Comparison of ENCODE assay signal across 11 cellular contexts in genomic region chr4:152304220-152304619, GRCh38.
DNase-seq lines count a peak whose midpoint lies in the region; ATAC-seq and TF ChIP-seq lines count a peak whose summit lies in the region.
"Had no signal": no experiment of that assay in that cellular context is flagged by ENCODE, and none has a peak within 500 bp of the region (broad histone marks: within the 10 kb centered on the region; RNA-seq: fewer than 3 reads in every experiment).

No MANE protein-coding gene starts in this region.

- no peaks in the 10 kb centered on the region for H3K9me3 ChIP-seq in WERI-Rb-1 (ENCODE audit: severe bottlenecking)
- H3K9me3 ChIP-seq: tibial artery had no signal

- peak; percentile 18 for DNase-seq in HT1080 (ENCODE audit: low read depth)
- peak; percentile 91 for DNase-seq in renal cortical epithelial cell (ENCODE audit: low read depth)
- no peak for DNase-seq in WERI-Rb-1
- no peak for DNase-seq in 8988T
- no peak for DNase-seq in C1 segment of cervical spinal cord (lab: John Stamatoyannopoulos, UW)
- DNase-seq: central memory CD4-positive, alpha-beta T cell; NCI-H82; stimulated activated CD4-positive, alpha-beta T cell treated with anti-CD3 and anti-CD28 coated beads, Interleukin-12 subunit alpha, Interleukin-12 subunit beta, amount 100 ng/mL, for 4 hours; tibial artery had no signal

- no peaks in the 10 kb centered on the region for H3K36me3 ChIP-seq in WERI-Rb-1
- H3K36me3 ChIP-seq: tibial artery had no signal

- no peak overlapping the region for H3K4me3 ChIP-seq in WERI-Rb-1 (ENCODE audit: low read depth, low read length)
- H3K4me3 ChIP-seq: tibial artery had no signal

- ATAC-seq in GM19035 (IDR thresholded peaks at IDR 0.05; ENCODE audit: unreplicated experiment) (peak; percentile 82), HG02623 (IDR thresholded peaks at IDR 0.05; ENCODE audit: unreplicated experiment) (peak; percentile 83)

- peaks cover 43% of the 10 kb centered on the region for H3K27me3 ChIP-seq in WERI-Rb-1 (ENCODE audit: insufficient read depth, low read depth, severe bottlenecking)
- H3K27me3 ChIP-seq: tibial artery had no signal

- no peak for TF ChIP-seq CTCF in WERI-Rb-1 (IDR thresholded peaks at IDR 0.05; ENCODE audit: low read depth, low read length)

- H3K27ac ChIP-seq in WERI-Rb-1, result no peak overlapping the region
- H3K27ac ChIP-seq: tibial artery had no signal

Comparison
In these comparisons a context has a peak if more than half of its experiments do, and no peak if none do; other contexts are left out.
1. DNase-seq: peak in HT1080 (single experiment) and renal cortical epithelial cell (single experiment); none in WERI-Rb-1 (single experiment), 8988T (single experiment) and C1 segment of cervical spinal cord (0 of 14).